Comparison of ENCODE assay signal across 30 cellular contexts in genomic region chr13:50831510-50831909, GRCh38. TPM values are rescaled to one million over a fixed set of nuclear protein-coding genes. Genes with fewer than 3 reads are reported as not detected.
DNase-seq lines count a peak whose midpoint lies in the region; ATAC-seq and TF ChIP-seq lines count a peak whose summit lies in the region.
"Had no signal": no experiment of that assay in that cellular context is flagged by ENCODE, and none has a peak within 500 bp of the region (broad histone marks: within the 10 kb centered on the region; RNA-seq: fewer than 3 reads in every experiment).

No MANE protein-coding gene starts in this region.

- DNase-seq in activated naive CD8-positive, alpha-beta T cell treated with anti-CD3 and anti-CD28 coated beads, Interleukin-2, amount 10 ng/mL, durations not matched to agents 7 days and 5 days = no peak
- no peak for DNase-seq in activated naive CD8-positive, alpha-beta T cell treated with anti-CD3 and anti-CD28 coated beads for 36 hours
- DNase-seq in astrocyte of the hippocampus (ENCODE audit: low read depth, low spot score) (peak; percentile 9), NCI-H526 treated with DMSO at 0.1 percent for 48 hours (lab: John Stamatoyannopoulos, UW) (no peak)
- DNase-seq in stimulated activated naive CD8-positive, alpha-beta T cell treated with anti-CD3 and anti-CD28 coated beads, Interleukin-15, amount 100 ng/mL, for 72 hours = no peak
- DNase-seq: activated effector memory CD4-positive, alpha-beta T cell treated with anti-CD3 and anti-CD28 coated beads, Interleukin-2, amount 50 U/mL, for 16 hours; adrenal gland; DMS153; esophagus squamous epithelium; hypothalamus; immature natural killer cell; IMR-90; left cardiac atrium; NCI-H748 treated with DMSO at 0.1 percent for 48 hours; occipital lobe; psoas muscle; SHP77; stimulated activated CD4-positive, alpha-beta T cell treated with anti-CD3 and anti-CD28 coated beads, Interleukin-12 subunit alpha, Interleukin-12 subunit beta, amount 100 ng/mL, for 4 hours; stimulated activated CD4-positive, alpha-beta T cell treated with anti-CD3 and anti-CD28 coated beads, Interleukin-4, amount 100 ng/mL, for 24 hours; transverse colon had no signal

- H3K9me3 Mint-ChIP-seq in activated naive CD8-positive, alpha-beta T cell treated with anti-CD3 and anti-CD28 coated beads, Interleukin-2, amount 10 ng/mL, durations not matched to agents 7 days and 5 days = peaks cover 12% of the 10 kb centered on the region
- H3K9me3 Mint-ChIP-seq in activated naive CD8-positive, alpha-beta T cell treated with anti-CD3 and anti-CD28 coated beads for 36 hours = peaks cover 12% of the 10 kb centered on the region
- H3K9me3 Mint-ChIP-seq in stimulated activated naive CD8-positive, alpha-beta T cell treated with anti-CD3 and anti-CD28 coated beads, Interleukin-15, amount 100 ng/mL, for 72 hours = peaks cover 10 to 24% of the 10 kb centered on the region in 2 donors

- peak overlapping the region; percentile 14 for H3K4me3 Mint-ChIP-seq in activated naive CD8-positive, alpha-beta T cell treated with anti-CD3 and anti-CD28 coated beads, Interleukin-2, amount 10 ng/mL, durations not matched to agents 7 days and 5 days
- no peak overlapping the region for H3K4me3 Mint-ChIP-seq in activated naive CD8-positive, alpha-beta T cell treated with anti-CD3 and anti-CD28 coated beads for 36 hours
- H3K4me3 Mint-ChIP-seq in stimulated activated naive CD8-positive, alpha-beta T cell treated with anti-CD3 and anti-CD28 coated beads, Interleukin-15, amount 100 ng/mL, for 72 hours = no peak overlapping the region
- H3K4me3 Mint-ChIP-seq: brain; immature natural killer cell; natural killer cell treated with Interleukin-12 subunit alpha and Interleukin-12 subunit beta and Interleukin-15 and Interleukin-18, amount 100 ng/mL, for 72 hours had no signal

- peak; percentile 98 for ATAC-seq in activated naive CD8-positive, alpha-beta T cell treated with anti-CD3 and anti-CD28 coated beads, Interleukin-2, amount 10 ng/mL, durations not matched to agents 7 days and 5 days (ENCODE audit: low read depth)
- ATAC-seq in HG03442 (IDR thresholded peaks at IDR 0.05; ENCODE audit: unreplicated experiment) (peak; percentile 52), GM18505 (IDR thresholded peaks at IDR 0.05; ENCODE audit: unreplicated experiment) (no peak)
- peak; percentile 87 for ATAC-seq in stimulated activated naive CD8-positive, alpha-beta T cell treated with anti-CD3 and anti-CD28 coated beads, Interleukin-15, amount 100 ng/mL, for 72 hours
- ATAC-seq: left cardiac atrium, Panc1, psoas muscle, sciatic nerve had no signal

- peaks cover 9% of the 10 kb centered on the region for H3K36me3 Mint-ChIP-seq in activated naive CD8-positive, alpha-beta T cell treated with anti-CD3 and anti-CD28 coated beads, Interleukin-2, amount 10 ng/mL, durations not matched to agents 7 days and 5 days
- peaks cover 4% of the 10 kb centered on the region for H3K36me3 Mint-ChIP-seq in activated naive CD8-positive, alpha-beta T cell treated with anti-CD3 and anti-CD28 coated beads for 36 hours

- no peak for TF ChIP-seq POLR2A in GM18505 (IDR thresholded peaks at IDR 0.05; ENCODE audit: borderline replicate concordance, extremely low read depth, insufficient read depth, insufficient read length)

- POLR2A ChIA-PET in activated naive CD8-positive, alpha-beta T cell treated with anti-CD3 and anti-CD28 coated beads, Interleukin-2, amount 10 ng/mL, durations not matched to agents 7 days and 5 days (lab: Charles Lee) = no interaction called here

- H3K4me1 Mint-ChIP-seq in activated naive CD8-positive, alpha-beta T cell treated with anti-CD3 and anti-CD28 coated beads, Interleukin-2, amount 10 ng/mL, durations not matched to agents 7 days and 5 days = peaks cover 13% of the 10 kb centered on the region
- peaks cover 3% of the 10 kb centered on the region for H3K4me1 Mint-ChIP-seq in activated naive CD8-positive, alpha-beta T cell treated with anti-CD3 and anti-CD28 coated beads for 36 hours
- H3K4me1 Mint-ChIP-seq in stimulated activated naive CD8-positive, alpha-beta T cell treated with anti-CD3 and anti-CD28 coated beads, Interleukin-15, amount 100 ng/mL, for 72 hours = peaks cover 13% of the 10 kb centered on the region
- H3K4me1 Mint-ChIP-seq: brain, immature natural killer cell had no signal

- no peak overlapping the region for H3K27ac Mint-ChIP-seq in activated naive CD8-positive, alpha-beta T cell treated with anti-CD3 and anti-CD28 coated beads, Interleukin-2, amount 10 ng/mL, durations not matched to agents 7 days and 5 days
- no peak overlapping the region for H3K27ac Mint-ChIP-seq in activated naive CD8-positive, alpha-beta T cell treated with anti-CD3 and anti-CD28 coated beads for 36 hours
- no peak overlapping the region for H3K27ac Mint-ChIP-seq in stimulated activated naive CD8-positive, alpha-beta T cell treated with anti-CD3 and anti-CD28 coated beads, Interleukin-15, amount 100 ng/mL, for 72 hours
- H3K27ac Mint-ChIP-seq: brain; immature natural killer cell; natural killer cell treated with Interleukin-12 subunit alpha and Interleukin-12 subunit beta and Interleukin-15 and Interleukin-18, amount 100 ng/mL, for 72 hours had no signal

- peaks cover 15% of the 10 kb centered on the region for H3K27me3 Mint-ChIP-seq in activated naive CD8-positive, alpha-beta T cell treated with anti-CD3 and anti-CD28 coated beads, Interleukin-2, amount 10 ng/mL, durations not matched to agents 7 days and 5 days
- H3K27me3 Mint-ChIP-seq in activated naive CD8-positive, alpha-beta T cell treated with anti-CD3 and anti-CD28 coated beads for 36 hours = peaks cover 4% of the 10 kb centered on the region
- no peaks in the 10 kb centered on the region for H3K27me3 Mint-ChIP-seq in stimulated activated naive CD8-positive, alpha-beta T cell treated with anti-CD3 and anti-CD28 coated beads, Interleukin-15, amount 100 ng/mL, for 72 hours

RNA-seq across cellular contexts. Expression of gene DLEU7, which starts 12.0 kb away (rescaled TPM):
- total RNA-seq in activated naive CD8-positive, alpha-beta T cell treated with anti-CD3 and anti-CD28 coated beads, Interleukin-2, amount 10 ng/mL, durations not matched to agents 7 days and 5 days = not detected
- not detected for total RNA-seq in activated naive CD8-positive, alpha-beta T cell treated with anti-CD3 and anti-CD28 coated beads for 36 hours
- total RNA-seq: dermis microvascular lymphatic vessel endothelial cell; esophagus squamous epithelium; G401; IMR-90; lung microvascular endothelial cell; natural killer cell treated with Interleukin-12 subunit alpha and Interleukin-12 subunit beta and Interleukin-15 and Interleukin-18, amount 100 ng/mL, for 72 hours; T-helper 2 cell treated with Interferon-gamma antibody and Interleukin-4, amounts not matched to agents 100 ng/mL and 5 ng/mL, for 36 hours had no signal
